9 cellular contexts compared by ENCODE assay signal in genomic region chr20:45322952-45323383, GRCh38. TPM values are rescaled to one million over a fixed set of nuclear protein-coding genes. Genes with fewer than 3 reads are reported as not detected.
DNase-seq lines count a peak whose midpoint lies in the region; ATAC-seq, FAIRE-seq and TF ChIP-seq lines count a peak whose summit lies in the region.
"Had no signal": no experiment of that assay in that cellular context is flagged by ENCODE, and none has a peak within 500 bp of the region (broad histone marks: within the 10 kb centered on the region; RNA-seq: fewer than 3 reads in every experiment).

No MANE protein-coding gene starts in this region.

- H3K9me1 ChIP-seq in K562 (ENCODE audit: control insufficient read depth, insufficient read depth, low read length), result peaks cover 3% of the 10 kb centered on the region

- POLR2A ChIA-PET in K562 (lab: Yijun Ruan, JAX), result interaction anchor here (0.6 to 1.6 kb wide), 5 partner anchors 14 to 851 kb away, joined by 3 to 7 read pairs (median 3); no protein-coding TSS in a partner anchor

- H3K4me1 ChIP-seq in K562 (replicated peaks in 1 of 2; ENCODE audit: control insufficient read depth in 2 of 2, insufficient read depth in 2 of 2, low read length in 2 of 2), result peaks cover 4 to 9% of the 10 kb centered on the region in 2 experiments; a peak in 4 of 5 replicates

- TF ChIP-seq EP300 in K562 (IDR thresholded peaks at IDR 0.05; ENCODE audit: low read length), result no peak

- H3K36me3 Mint-ChIP-seq in activated T-cell treated with anti-CD3 and anti-CD28 coated beads, Interleukin-2, amount 50 U/mL, for 4 hours (ENCODE audit: insufficient read depth), result peaks cover 8% of the 10 kb centered on the region

- H3K4me3 ChIP-seq in GM06990 (replicated peaks; ENCODE audit: low read depth, low read length), result no peak overlapping the region
- no peak overlapping the region for H3K4me3 ChIP-seq in NB4 (ENCODE audit: low read depth, low read length)
- H3K4me3 ChIP-seq in K562, result no peak overlapping the region

- WGBS in K562 (ENCODE audit: insufficient coverage, low coverage, missing lambda C conversion rate), result 20% methylated on average over 7 of the region's 7 CpGs

- H3K4me2 ChIP-seq in K562 (ENCODE audit: insufficient read depth, low read length), result peak overlapping the region; percentile 66; the same call in 1 of the 2 replicates

- no peak for TF ChIP-seq POLR2A in NB4 (IDR thresholded peaks at IDR 0.05; ENCODE audit: extremely low read depth, insufficient read length)
- no peak for TF ChIP-seq POLR2A in K562 (conservative IDR thresholded peaks at IDR 0.05)

- no peak overlapping the region; a peak in 1 of 4 replicates for H3K9ac ChIP-seq in K562 (ENCODE audit: insufficient read depth in 1 of 2, low read depth in 2 of 2, low read length in 2 of 2)

- no peak overlapping the region for H3K27ac ChIP-seq in K562 (ENCODE audit: extremely low read depth, low read depth, low read length)

- peak; percentile 95 to 97 for TF ChIP-seq RAD21 in K562 (CRISPR knock-in tag; conservative IDR thresholded peaks at IDR 0.05 in 1 of 2, IDR thresholded peaks at IDR 0.05 in 1 of 2)

- no peaks in the 10 kb centered on the region for H3K9me3 Mint-ChIP-seq in activated T-cell treated with anti-CD3 and anti-CD28 coated beads, Interleukin-2, amount 50 U/mL, for 4 hours

- BruUV-seq in K562 (replicated peaks; lab: Mats Ljungman, UMichigan), result no TSS peak

- peak; percentile 92 for ATAC-seq in K562
- ATAC-seq in activated T-cell treated with anti-CD3 and anti-CD28 coated beads, Interleukin-2, amount 50 U/mL, for 4 hours, result no peak
- no peak for ATAC-seq in GM19324 (IDR thresholded peaks at IDR 0.05; ENCODE audit: low FRiP score, unreplicated experiment)

- CTCF ChIA-PET in K562 (lab: Yijun Ruan, JAX; ENCODE audit: low intra/inter-chr PET ratio), result interaction anchor here (0.6 to 3.0 kb wide), 10 partner anchors 51 to 448 kb away, joined by 3 to 33 read pairs (median 3); no protein-coding TSS in a partner anchor

- TF ChIP-seq CTCF in GM06990 (IDR thresholded peaks at IDR 0.05; ENCODE audit: insufficient read depth, low read length, poor library complexity, severe bottlenecking) (peak; percentile 37), NB4 (IDR thresholded peaks at IDR 0.05; ENCODE audit: low read depth, low read length) (no peak), K562 (IDR thresholded peaks at IDR 0.05 in 2 of 3, conservative IDR thresholded peaks at IDR 0.05 in 1 of 3; ENCODE audit: insufficient read depth in 2 of 3, low read depth in 1 of 3, low read length in 3 of 3) (peak; percentile 78 to 94 (median 81))

- in situ Hi-C loops in K562 (cut with MboI), result loop anchor here (5.0 kb wide), 3 partner anchors 44 to 449 kb away; no protein-coding TSS in a partner anchor

- H3K9me3 ChIP-seq in K562 (replicated peaks; ENCODE audit: control insufficient read depth, insufficient read depth, low read depth, low read length), result no peaks in the 10 kb centered on the region

- H3K27me3 Mint-ChIP-seq in activated T-cell treated with anti-CD3 and anti-CD28 coated beads, Interleukin-2, amount 50 U/mL, for 4 hours (ENCODE audit: low read depth), result no peaks in the 10 kb centered on the region

- no peaks in the 10 kb centered on the region for H3K79me2 ChIP-seq in K562 (ENCODE audit: control insufficient read depth, insufficient read depth, low read length)

- intact Hi-C loops in K562 (cut with micrococcal nuclease), result loop anchor here (1.0 to 2.0 kb wide), 5 partner anchors 40 to 448 kb away; partner anchors contain the start of gene SYS1

- H3K4me1 Mint-ChIP-seq in activated T-cell treated with anti-CD3 and anti-CD28 coated beads, Interleukin-2, amount 50 U/mL, for 4 hours (ENCODE audit: low read depth), result peaks cover 24% of the 10 kb centered on the region

- peak; percentile 93 for FAIRE-seq in K562 (lab: Jason Lieb, UNC)
- FAIRE-seq: islet of Langerhans had no signal

- DNase-seq in GM06990 (ENCODE audit: extremely low read depth, insufficient read length) (no peak), NB4 (ENCODE audit: low read depth) (peak; percentile 85), K562 (ENCODE audit: extremely low read depth in 1 of 4, low spot score in 3 of 4) (peak in 3 of 4 experiments; percentile 41 to 84 (median 73)), left kidney (ENCODE audit: low read depth, low spot score) (peak; percentile 54), activated gamma-delta T cell (lab: John Stamatoyannopoulos, UW) (no peak)
- DNase-seq in activated T-cell treated with anti-CD3 and anti-CD28 coated beads, Interleukin-2, amount 50 U/mL, for 4 hours, result no peak
- DNase-seq in activated CD4-positive, alpha-beta T cell treated with anti-CD3 and anti-CD28 coated beads, Interleukin-2, amount 50 U/mL, for 1 hour, result no peak

- H4K20me1 ChIP-seq in K562 (replicated peaks; ENCODE audit: control insufficient read depth, insufficient read depth, low read length), result no peaks in the 10 kb centered on the region

- H3K36me3 ChIP-seq in GM06990 (ENCODE audit: control insufficient read depth, insufficient read depth, low read length) (no peaks in the 10 kb centered on the region; the same call in 1 of the 2 replicates), K562 (ENCODE audit: control insufficient read depth, insufficient read depth, low read length) (no peaks in the 10 kb centered on the region)

- H3K27me3 ChIP-seq in GM06990 (replicated peaks; ENCODE audit: control insufficient read depth, insufficient read depth, low read length) (no peaks in the 10 kb centered on the region), K562 (ENCODE audit: control insufficient read depth in 2 of 2, insufficient read depth in 2 of 2, low read length in 2 of 2) (no peaks in the 10 kb centered on the region)

- peak overlapping the region; percentile 96 for H2AFZ ChIP-seq in K562 (ENCODE audit: low read depth, low read length)

- H3K4me3 Mint-ChIP-seq in activated T-cell treated with anti-CD3 and anti-CD28 coated beads, Interleukin-2, amount 50 U/mL, for 4 hours, result no peak overlapping the region

RNA-seq across cellular contexts. Expression of gene MATN4, which starts 14.9 kb away (rescaled TPM):
- not detected in 2 replicates for total RNA-seq in K562 (2011; cell fraction: chromatin; rRNA removed; ENCODE audit: low replicate concordance)
- total RNA-seq in K562 (2011; cell fraction: nucleolus; rRNA removed), result not detected in 2 replicates
- not detected in 2 replicates for total RNA-seq in K562 (2011; cell fraction: nucleoplasm; rRNA removed)
- total RNA-seq in K562 (2014; rRNA removed), result 0.09 and 0.24 TPM in 2 replicates
- not detected in 2 replicates for total RNA-seq in K562 (2014; rRNA removed; fragmentation: Illumina TruSeq; extraction: Trizol)
- total RNA-seq in K562 (2015; rRNA removed; fragmentation: Illumina TruSeq; extraction: Trizol), result not detected in 2 replicates
- total RNA-seq in K562 (2021), result 0.13 TPM in 1 of 2 replicates, not detected in the other
- not detected in 2 replicates for polyA plus RNA-seq in K562 (2011; rRNA removed)
- 0.15 TPM in 1 of 2 replicates, not detected in the other for polyA plus RNA-seq in K562 (2011; cell fraction: cytosol; rRNA removed)
- polyA plus RNA-seq in K562 (2011; cell fraction: nucleus; rRNA removed), result 0.08 TPM in 1 of 2 replicates, not detected in the other
- polyA plus RNA-seq in K562 (2012), result 0.04 TPM in 1 of 2 replicates, not detected in the other
- polyA plus RNA-seq in K562 (2014; fragmentation: Illumina TruSeq; extraction: Trizol), result not detected in 2 replicates
- polyA plus RNA-seq in K562 (2014; fragmentation: Nextera tagmentation; extraction: Ambion mirVana), result not detected
- polyA plus RNA-seq in K562 (2014; rRNA removed), result 0.20 TPM in 1 of 2 replicates, not detected in the other
- polyA minus RNA-seq in K562 (2011; rRNA and poly(A)+ RNA removed), result not detected in 2 replicates
- not detected in 2 replicates for polyA minus RNA-seq in K562 (2011; cell fraction: cytosol; rRNA and poly(A)+ RNA removed)
- not detected in 2 replicates for polyA minus RNA-seq in K562 (2011; cell fraction: nucleus; rRNA and poly(A)+ RNA removed)
- total RNA-seq in activated T-cell treated with anti-CD3 and anti-CD28 coated beads, Interleukin-2, amount 50 U/mL, for 4 hours, result under 1 TPM in 2 of 3 donors, not detected in 1; 0.11 to 0.13 TPM

RNA-seq across cellular contexts. Expression of gene RBPJL, which starts 16.3 kb away (rescaled TPM):
- total RNA-seq in K562 (2011; cell fraction: chromatin; rRNA removed; ENCODE audit: low replicate concordance), result not detected in 2 replicates
- not detected in 2 replicates for total RNA-seq in K562 (2011; cell fraction: nucleolus; rRNA removed)
- total RNA-seq in K562 (2011; cell fraction: nucleoplasm; rRNA removed), result not detected in 2 replicates
- total RNA-seq in K562 (2014; rRNA removed), result not detected in 2 replicates
- not detected in 2 replicates for total RNA-seq in K562 (2014; rRNA removed; fragmentation: Illumina TruSeq; extraction: Trizol)
- total RNA-seq in K562 (2015; rRNA removed; fragmentation: Illumina TruSeq; extraction: Trizol), result not detected in 2 replicates
- not detected in 2 replicates for total RNA-seq in K562 (2021)
- polyA plus RNA-seq in K562 (2011; rRNA removed), result not detected in 2 replicates
- polyA plus RNA-seq in K562 (2011; cell fraction: cytosol; rRNA removed), result not detected in 2 replicates
- polyA plus RNA-seq in K562 (2011; cell fraction: nucleus; rRNA removed), result not detected in 2 replicates
- not detected in 2 replicates for polyA plus RNA-seq in K562 (2012)
- polyA plus RNA-seq in K562 (2014; fragmentation: Illumina TruSeq; extraction: Trizol), result not detected in 2 replicates
- polyA plus RNA-seq in K562 (2014; fragmentation: Nextera tagmentation; extraction: Ambion mirVana), result not detected
- not detected in 2 replicates for polyA plus RNA-seq in K562 (2014; rRNA removed)
- polyA minus RNA-seq in K562 (2011; rRNA and poly(A)+ RNA removed), result not detected in 2 replicates
- polyA minus RNA-seq in K562 (2011; cell fraction: cytosol; rRNA and poly(A)+ RNA removed), result not detected in 2 replicates
- polyA minus RNA-seq in K562 (2011; cell fraction: nucleus; rRNA and poly(A)+ RNA removed), result not detected in 2 replicates
- under 1 TPM in 2 of 3 donors, not detected in 1; 0.13 to 0.19 TPM for total RNA-seq in activated T-cell treated with anti-CD3 and anti-CD28 coated beads, Interleukin-2, amount 50 U/mL, for 4 hours

RNA-seq across cellular contexts. Expression of gene SDC4, which starts 25.3 kb away (rescaled TPM):
- total RNA-seq in K562 (2011; cell fraction: chromatin; rRNA removed; ENCODE audit: low replicate concordance), result 3.6 and 8.4 TPM in 2 replicates
- 8.3 and 10.0 TPM in 2 replicates for total RNA-seq in K562 (2011; cell fraction: nucleolus; rRNA removed)
- 9.6 and 14.5 TPM in 2 replicates for total RNA-seq in K562 (2011; cell fraction: nucleoplasm; rRNA removed)
- total RNA-seq in K562 (2014; rRNA removed) (6.0 and 6.9 TPM in 2 replicates), K562 (2014; rRNA removed; fragmentation: Illumina TruSeq; extraction: Trizol) (6.3 and 7.5 TPM in 2 replicates), K562 (2015; rRNA removed; fragmentation: Illumina TruSeq; extraction: Trizol) (8.9 and 9.7 TPM in 2 replicates), K562 (2021) (8.7 and 10.7 TPM in 2 replicates)
- polyA plus RNA-seq in K562 (2011; rRNA removed) (4.7 and 5.3 TPM in 2 replicates), K562 (2014; fragmentation: Illumina TruSeq; extraction: Trizol) (7.8 and 8.4 TPM in 2 replicates), K562 (2014; fragmentation: Nextera tagmentation; extraction: Ambion mirVana) (1 to 10 TPM; 2.1 to 4.2 TPM), K562 (2014; rRNA removed) (6.4 and 6.7 TPM in 2 replicates)
- polyA plus RNA-seq in K562 (2011; cell fraction: cytosol; rRNA removed), result 3.7 and 4.4 TPM in 2 replicates
- 2.4 and 3.4 TPM in 2 replicates for polyA plus RNA-seq in K562 (2011; cell fraction: nucleus; rRNA removed)
- polyA plus RNA-seq in K562 (2012), result 9.2 and 11.6 TPM in 2 replicates
- 9.0 and 9.1 TPM in 2 replicates for polyA minus RNA-seq in K562 (2011; rRNA and poly(A)+ RNA removed)
- polyA minus RNA-seq in K562 (2011; cell fraction: cytosol; rRNA and poly(A)+ RNA removed), result 6.7 and 7.5 TPM in 2 replicates
- polyA minus RNA-seq in K562 (2011; cell fraction: nucleus; rRNA and poly(A)+ RNA removed), result 1.2 and 1.7 TPM in 2 replicates
- total RNA-seq in activated T-cell treated with anti-CD3 and anti-CD28 coated beads, Interleukin-2, amount 50 U/mL, for 4 hours, result 100 to 1,000 TPM in 2 of 3 donors, 10 to 100 TPM in 1; 94.0 to 138 (median 102) TPM

RNA-seq across cellular contexts. Expression of gene SYS1, which starts 40.0 kb away (rescaled TPM):
- total RNA-seq in K562 (2011; cell fraction: chromatin; rRNA removed; ENCODE audit: low replicate concordance), result 34.4 and 53.1 TPM in 2 replicates
- total RNA-seq in K562 (2011; cell fraction: nucleolus; rRNA removed), result 52.6 and 58.5 TPM in 2 replicates
- total RNA-seq in K562 (2011; cell fraction: nucleoplasm; rRNA removed), result 50.7 and 61.6 TPM in 2 replicates
- total RNA-seq in K562 (2014; rRNA removed) (11.1 and 17.5 TPM in 2 replicates), K562 (2014; rRNA removed; fragmentation: Illumina TruSeq; extraction: Trizol) (14.3 and 15.3 TPM in 2 replicates), K562 (2015; rRNA removed; fragmentation: Illumina TruSeq; extraction: Trizol) (16.4 and 17.5 TPM in 2 replicates), K562 (2021) (20.4 and 23.9 TPM in 2 replicates)
- polyA plus RNA-seq in K562 (2011; rRNA removed) (18.2 and 20.2 TPM in 2 replicates), K562 (2014; fragmentation: Illumina TruSeq; extraction: Trizol) (14.6 and 15.7 TPM in 2 replicates), K562 (2014; fragmentation: Nextera tagmentation; extraction: Ambion mirVana) (10 to 100 TPM; 16.4 to 25.2 TPM), K562 (2014; rRNA removed) (20.4 and 23.1 TPM in 2 replicates)
- 35.0 and 82.1 TPM in 2 replicates for polyA plus RNA-seq in K562 (2011; cell fraction: cytosol; rRNA removed)
- 19.4 and 23.5 TPM in 2 replicates for polyA plus RNA-seq in K562 (2011; cell fraction: nucleus; rRNA removed)
- 13.0 and 20.4 TPM in 2 replicates for polyA plus RNA-seq in K562 (2012)
- polyA minus RNA-seq in K562 (2011; rRNA and poly(A)+ RNA removed), result 23.2 and 26.3 TPM in 2 replicates
- 15.1 and 22.5 TPM in 2 replicates for polyA minus RNA-seq in K562 (2011; cell fraction: cytosol; rRNA and poly(A)+ RNA removed)
- polyA minus RNA-seq in K562 (2011; cell fraction: nucleus; rRNA and poly(A)+ RNA removed), result 19.5 and 28.4 TPM in 2 replicates
- 10 to 100 TPM; 36.4 to 37.4 (median 36.6) TPM for total RNA-seq in activated T-cell treated with anti-CD3 and anti-CD28 coated beads, Interleukin-2, amount 50 U/mL, for 4 hours

RNA-seq across cellular contexts. Expression of gene TP53TG5, which starts 55.2 kb away (rescaled TPM):
- not detected in 2 replicates for total RNA-seq in K562 (2011; cell fraction: chromatin; rRNA removed; ENCODE audit: low replicate concordance)
- 0.39 and 0.50 TPM in 2 replicates for total RNA-seq in K562 (2011; cell fraction: nucleolus; rRNA removed)
- 0.44 TPM in 1 of 2 replicates, not detected in the other for total RNA-seq in K562 (2011; cell fraction: nucleoplasm; rRNA removed)
- 0.05 TPM in 1 of 2 replicates, not detected in the other for total RNA-seq in K562 (2014; rRNA removed)
- total RNA-seq in K562 (2014; rRNA removed; fragmentation: Illumina TruSeq; extraction: Trizol), result 0.04 and 0.22 TPM in 2 replicates
- not detected in 2 replicates for total RNA-seq in K562 (2015; rRNA removed; fragmentation: Illumina TruSeq; extraction: Trizol)
- 0.20 TPM in 1 of 2 replicates, not detected in the other for total RNA-seq in K562 (2021)
- not detected in 2 replicates for polyA plus RNA-seq in K562 (2011; rRNA removed)
- 0.03 TPM in 1 of 2 replicates, not detected in the other for polyA plus RNA-seq in K562 (2011; cell fraction: cytosol; rRNA removed)
- polyA plus RNA-seq in K562 (2011; cell fraction: nucleus; rRNA removed), result 0.04 and 0.11 TPM in 2 replicates
- 0.22 and 0.31 TPM in 2 replicates for polyA plus RNA-seq in K562 (2012)
- 0.04 TPM in 1 of 2 replicates, not detected in the other for polyA plus RNA-seq in K562 (2014; fragmentation: Illumina TruSeq; extraction: Trizol)
- not detected for polyA plus RNA-seq in K562 (2014; fragmentation: Nextera tagmentation; extraction: Ambion mirVana)
- not detected in 2 replicates for polyA plus RNA-seq in K562 (2014; rRNA removed)
- 0.06 TPM in 1 of 2 replicates, not detected in the other for polyA minus RNA-seq in K562 (2011; rRNA and poly(A)+ RNA removed)
- polyA minus RNA-seq in K562 (2011; cell fraction: cytosol; rRNA and poly(A)+ RNA removed), result not detected in 2 replicates
- 0.11 and 0.67 TPM in 2 replicates for polyA minus RNA-seq in K562 (2011; cell fraction: nucleus; rRNA and poly(A)+ RNA removed)
- not detected for total RNA-seq in activated T-cell treated with anti-CD3 and anti-CD28 coated beads, Interleukin-2, amount 50 U/mL, for 4 hours

Comparison
In these comparisons a context has a peak if more than half of its experiments do, and no peak if none do; other contexts are left out.
1. DNase-seq: peak in NB4 (single experiment), K562 (3 of 4) and left kidney (single experiment); none in GM06990 (single experiment), activated T-cell treated with anti-CD3 and anti-CD28 coated beads, Interleukin-2, amount 50 U/mL, for 4 hours (single experiment), activated gamma-delta T cell (single experiment) and activated CD4-positive, alpha-beta T cell treated with anti-CD3 and anti-CD28 coated beads, Interleukin-2, amount 50 U/mL, for 1 hour (single experiment).
2. RNA of gene SDC4, which starts 25.3 kb away (total RNA-seq): 94.0 to 138 TPM in activated T-cell treated with anti-CD3 and anti-CD28 coated beads, Interleukin-2, amount 50 U/mL, for 4 hours; 3.6 to 14.5 TPM in K562; every median in the first group is over 4 times any median in the second.